Comparison of ENCODE assay signal across 29 cellular contexts in genomic region chr10:44766601-44767000, GRCh38.
"Had no signal": no experiment of that assay in that cellular context is flagged by ENCODE, and none has a peak within 500 bp of the region (broad histone marks: within the 10 kb centered on the region; RNA-seq: fewer than 3 reads in every experiment).

No MANE protein-coding gene starts in this region.

- H3K4me3 Mint-ChIP-seq: immature natural killer cell; natural killer cell; stimulated activated effector memory CD8-positive, alpha-beta T cell treated with anti-CD3 and anti-CD28 coated beads, Interleukin-12 subunit alpha, Interleukin-12 subunit beta, amount 100 ng/mL, for 72 hours; type B pancreatic cell had no signal

- H3K4me1 Mint-ChIP-seq: immature natural killer cell; stimulated activated effector memory CD8-positive, alpha-beta T cell treated with anti-CD3 and anti-CD28 coated beads, Interleukin-12 subunit alpha, Interleukin-12 subunit beta, amount 100 ng/mL, for 72 hours had no signal

- DNase-seq: colonic mucosa; dermis blood vessel endothelial cell; effector memory CD4-positive, alpha-beta T cell; foreskin melanocyte; glutamatergic neuron; heart right ventricle; hypothalamus; immature natural killer cell; islet precursor cell; kidney glomerular epithelial cell; left colon; left ventricle myocardium superior; lower lobe of right lung; natural killer cell; occipital lobe; ovary; posterior cingulate gyrus; psoas muscle; right cardiac atrium; sigmoid colon; stimulated activated CD4-positive, alpha-beta T cell treated with anti-CD3 and anti-CD28 coated beads, Interleukin-2, amount 100 ng/mL, for 24 hours; stimulated activated CD4-positive, alpha-beta T cell treated with anti-CD3 and anti-CD28 coated beads, Interleukin-4, amount 100 ng/mL, for 24 hours; stimulated activated naive CD8-positive, alpha-beta T cell treated with anti-CD3 and anti-CD28 coated beads, Interleukin-15, Interleukin-2, amounts not matched to agents 100 U/mL and 50 U/mL, for 24 hours; substantia nigra; testis; tibial artery had no signal

- H3K9me3 Mint-ChIP-seq: type B pancreatic cell had no signal

- H3K36me3 ChIP-seq: colonic mucosa, esophagus muscularis mucosa, heart right ventricle, lower lobe of right lung, ovary, sigmoid colon, tibial artery had no signal

- H3K36me3 Mint-ChIP-seq: immature natural killer cell; natural killer cell; stimulated activated effector memory CD8-positive, alpha-beta T cell treated with anti-CD3 and anti-CD28 coated beads, Interleukin-12 subunit alpha, Interleukin-12 subunit beta, amount 100 ng/mL, for 72 hours; type B pancreatic cell had no signal

- H3K27me3 ChIP-seq: colonic mucosa, esophagus muscularis mucosa, ovary, sigmoid colon, testis, tibial artery had no signal

- H3K4me3 ChIP-seq: colonic mucosa, esophagus muscularis mucosa, heart right ventricle, lower lobe of right lung, ovary, psoas muscle, sigmoid colon, testis, tibial artery had no signal

- H3K27ac ChIP-seq: colonic mucosa, esophagus muscularis mucosa, heart right ventricle, lower lobe of right lung, ovary, psoas muscle, sigmoid colon, testis, tibial artery had no signal

- H3K27ac Mint-ChIP-seq: stimulated activated effector memory CD8-positive, alpha-beta T cell treated with anti-CD3 and anti-CD28 coated beads, Interleukin-12 subunit alpha, Interleukin-12 subunit beta, amount 100 ng/mL, for 72 hours; type B pancreatic cell had no signal

- H3K9me3 ChIP-seq: colonic mucosa, esophagus muscularis mucosa, heart right ventricle, lower lobe of right lung, ovary, psoas muscle, sigmoid colon, testis, tibial artery had no signal

- H3K4me1 ChIP-seq: colonic mucosa, heart right ventricle, lower lobe of right lung, psoas muscle, testis, tibial artery had no signal
